Comparison of ENCODE assay signal across 23 cellular contexts in genomic region chr11:69303427-69303826, GRCh38. TPM values are rescaled to one million over a fixed set of nuclear protein-coding genes. Genes with fewer than 3 reads are reported as not detected.
A peak's percentile ranks its signal among the peaks of the same experiment; 100 is the strongest.
DNase-seq lines count a peak whose midpoint lies in the region; ATAC-seq and TF ChIP-seq lines count a peak whose summit lies in the region.
"Had no signal": no experiment of that assay in that cellular context is flagged by ENCODE, and none has a peak within 500 bp of the region (broad histone marks: within the 10 kb centered on the region; RNA-seq: fewer than 3 reads in every experiment).

No MANE protein-coding gene starts in this region.

- no peak for TF ChIP-seq CTCF in HFFc6 (IDR thresholded peaks at IDR 0.05)
- no peak for TF ChIP-seq CTCF in endodermal cell (conservative IDR thresholded peaks at IDR 0.05)
- no peak for TF ChIP-seq CTCF in osteocyte (IDR thresholded peaks at IDR 0.05)

- ATAC-seq in GM21723 (IDR thresholded peaks at IDR 0.05; ENCODE audit: unreplicated experiment), result no peak
- no peak for ATAC-seq in HG03196 (IDR thresholded peaks at IDR 0.05; ENCODE audit: unreplicated experiment)
- ATAC-seq in HG02981 (IDR thresholded peaks at IDR 0.05; ENCODE audit: unreplicated experiment), result no peak
- ATAC-seq: CD8-positive, alpha-beta T cell; GM23338; HepG2 had no signal

- H3K36me3 ChIP-seq in BLaER1 treated with 17β-estradiol and CSF1 and Interleukin-3, amounts not matched to agents 10 nM and 100 nM, result no peaks in the 10 kb centered on the region
- H3K36me3 ChIP-seq in endodermal cell (ENCODE audit: control insufficient read depth, insufficient read depth, low read length), result no peaks in the 10 kb centered on the region
- H3K36me3 ChIP-seq: BLaER1 had no signal

- H3K9me3 Mint-ChIP-seq in HFFc6 (no peaks in the 10 kb centered on the region), endodermal cell (no peaks in the 10 kb centered on the region), osteocyte (ENCODE audit: unreplicated experiment) (no peaks in the 10 kb centered on the region)
- H3K9me3 Mint-ChIP-seq: CD8-positive, alpha-beta T cell; GM23338 had no signal

- 92 to 95% methylated on average over 4 to 18 of the region's 18 CpGs for WGBS in endodermal cell (ENCODE audit: insufficient coverage in 1 of 2, insufficient read length in 1 of 2), 2 experiments

- H3K9me3 ChIP-seq in BLaER1 treated with 17β-estradiol and CSF1 and Interleukin-3, amounts not matched to agents 10 nM and 100 nM (replicated peaks in 1 of 11), result no peaks in the 10 kb centered on the region
- H3K9me3 ChIP-seq in endodermal cell (ENCODE audit: control insufficient read depth, low read length), result no peaks in the 10 kb centered on the region
- H3K9me3 ChIP-seq: BLaER1, SJSA1 had no signal

- H3K27me3 ChIP-seq in BLaER1 treated with 17β-estradiol and CSF1 and Interleukin-3, amounts not matched to agents 10 nM and 100 nM, result peaks cover 0 to 9% (median 0%) of the 10 kb centered on the region in 11 experiments; a peak in 4 of 22 replicates
- H3K27me3 ChIP-seq in endodermal cell (ENCODE audit: control insufficient read depth, insufficient read depth, low read length, poor library complexity, severe bottlenecking), result no peaks in the 10 kb centered on the region
- H3K27me3 ChIP-seq: BLaER1, SJSA1 had no signal

- no peaks in the 10 kb centered on the region; a peak in 1 of 22 replicates for H4K20me1 ChIP-seq in BLaER1 treated with 17β-estradiol and CSF1 and Interleukin-3, amounts not matched to agents 10 nM and 100 nM
- H4K20me1 ChIP-seq: BLaER1 had no signal

- no peak overlapping the region for H3K4me3 ChIP-seq in BLaER1 treated with 17β-estradiol and CSF1 and Interleukin-3, amounts not matched to agents 10 nM and 100 nM
- no peak overlapping the region for H3K4me3 ChIP-seq in endodermal cell (ENCODE audit: low read length)
- H3K4me3 ChIP-seq: BLaER1, GM23338, SJSA1 had no signal

- H3K4me3 Mint-ChIP-seq in HFFc6, result no peak overlapping the region; the same call in 1 of the 2 replicates
- no peak overlapping the region for H3K4me3 Mint-ChIP-seq in endodermal cell
- H3K4me3 Mint-ChIP-seq in osteocyte (ENCODE audit: unreplicated experiment), result no peak overlapping the region
- H3K4me3 Mint-ChIP-seq: CD8-positive, alpha-beta T cell; GM23338 had no signal

- H3K9ac ChIP-seq in BLaER1 treated with 17β-estradiol and CSF1 and Interleukin-3, amounts not matched to agents 10 nM and 100 nM, result no peak overlapping the region
- H3K9ac ChIP-seq in endodermal cell (ENCODE audit: extremely low read depth, low read length, poor library complexity, severe bottlenecking), result no peak overlapping the region
- H3K9ac ChIP-seq: BLaER1 had no signal

- DNase-seq in HFFc6 (no peak), endodermal cell (peak; percentile 36), osteocyte (ENCODE audit: extremely low spot score, unreplicated experiment) (peak; percentile 79)
- DNase-seq: DMS153, HCEC 1CT, KBM-7, NCI-H1092 treated with DMSO at 0.1 percent for 48 hours, NCI-H1436 treated with DMSO at 0.1 percent for 48 hours, NCI-H2029, NCI-H2227 treated with DMSO at 0.1 percent for 48 hours, NCI-H510A treated with DMSO at 0.1 percent for 48 hours, NCI-H748 treated with DMSO at 0.1 percent for 48 hours, T-helper 1 cell had no signal

- no peaks in the 10 kb centered on the region for H3K27me3 Mint-ChIP-seq in HFFc6 (ENCODE audit: insufficient read depth)
- H3K27me3 Mint-ChIP-seq in endodermal cell (ENCODE audit: insufficient read depth), result peaks cover 3% of the 10 kb centered on the region
- no peaks in the 10 kb centered on the region for H3K27me3 Mint-ChIP-seq in osteocyte (ENCODE audit: unreplicated experiment)

- H3K4me1 Mint-ChIP-seq in HFFc6 (ENCODE audit: low read depth), result peaks cover 85% of the 10 kb centered on the region
- H3K4me1 Mint-ChIP-seq in endodermal cell, result peaks cover 2% of the 10 kb centered on the region
- H3K4me1 Mint-ChIP-seq in osteocyte (ENCODE audit: unreplicated experiment), result peaks cover 52% of the 10 kb centered on the region
- H3K4me1 Mint-ChIP-seq: GM23338 had no signal

- H3K4me2 ChIP-seq in BLaER1 treated with 17β-estradiol and CSF1 and Interleukin-3, amounts not matched to agents 10 nM and 100 nM, result peak overlapping the region in 7 of 11 experiments; percentile 1 to 100 (median 97); a peak in 9 of 22 replicates
- H3K4me2 ChIP-seq: GM23338 had no signal

- peak overlapping the region; percentile 100 for H3K27ac Mint-ChIP-seq in HFFc6
- H3K27ac Mint-ChIP-seq in endodermal cell, result no peak overlapping the region
- no peak overlapping the region for H3K27ac Mint-ChIP-seq in osteocyte (ENCODE audit: unreplicated experiment)
- H3K27ac Mint-ChIP-seq: CD8-positive, alpha-beta T cell; GM23338 had no signal

- peak overlapping the region in 4 of 11 experiments; percentile 31 to 98 (median 66); a peak in 4 of 22 replicates for H3K27ac ChIP-seq in BLaER1 treated with 17β-estradiol and CSF1 and Interleukin-3, amounts not matched to agents 10 nM and 100 nM
- H3K27ac ChIP-seq in endodermal cell (ENCODE audit: low read depth, low read length), result no peak overlapping the region
- H3K27ac ChIP-seq: BLaER1, HL-60 had no signal

- H3K4me1 ChIP-seq in BLaER1 treated with 17β-estradiol and CSF1 and Interleukin-3, amounts not matched to agents 10 nM and 100 nM, result peaks cover 50 to 69% (median 63%) of the 10 kb centered on the region in 10 experiments
- no peaks in the 10 kb centered on the region for H3K4me1 ChIP-seq in endodermal cell (ENCODE audit: control insufficient read depth, insufficient read depth, low read length)

- H3K36me3 Mint-ChIP-seq in HFFc6 (ENCODE audit: low read depth), result peaks cover 46% of the 10 kb centered on the region
- no peaks in the 10 kb centered on the region for H3K36me3 Mint-ChIP-seq in endodermal cell (ENCODE audit: low read depth)
- no peaks in the 10 kb centered on the region for H3K36me3 Mint-ChIP-seq in osteocyte (ENCODE audit: unreplicated experiment)
- H3K36me3 Mint-ChIP-seq: CD8-positive, alpha-beta T cell had no signal

RNA-seq across cellular contexts. Expression of gene MYEOV, which starts 9.5 kb away (rescaled TPM):
- total RNA-seq in HFFc6 (2021; fragmentation: NEBNext Ultra II Directional; extraction: Animal tissue kit (Norgen Biotek cat#: 25700)), result 10 to 100 TPM; 55.5 to 93.3 (median 79.9) TPM
- total RNA-seq in endodermal cell (not detected), osteocyte (1.6 and 1.8 TPM in 2 replicates)
- polyA plus RNA-seq in endodermal cell (2013, experiment 1 of 2), result 0.43 TPM
- not detected for polyA plus RNA-seq in endodermal cell (2013, experiment 2 of 2)
- polyA plus RNA-seq: GM23338 had no signal

Comparison
In these comparisons a context has a peak if more than half of its experiments do, and no peak if none do; other contexts are left out.
1. RNA of gene MYEOV, which starts 9.5 kb away (total RNA-seq): 55.5 to 93.3 TPM in HFFc6; 1.6 to 1.8 TPM in osteocyte and not detected in endodermal cell; every median in the first group is over 10 times any median in the second.